ENCODE assay signal across 8 cellular contexts in the genomic region with DNA sequence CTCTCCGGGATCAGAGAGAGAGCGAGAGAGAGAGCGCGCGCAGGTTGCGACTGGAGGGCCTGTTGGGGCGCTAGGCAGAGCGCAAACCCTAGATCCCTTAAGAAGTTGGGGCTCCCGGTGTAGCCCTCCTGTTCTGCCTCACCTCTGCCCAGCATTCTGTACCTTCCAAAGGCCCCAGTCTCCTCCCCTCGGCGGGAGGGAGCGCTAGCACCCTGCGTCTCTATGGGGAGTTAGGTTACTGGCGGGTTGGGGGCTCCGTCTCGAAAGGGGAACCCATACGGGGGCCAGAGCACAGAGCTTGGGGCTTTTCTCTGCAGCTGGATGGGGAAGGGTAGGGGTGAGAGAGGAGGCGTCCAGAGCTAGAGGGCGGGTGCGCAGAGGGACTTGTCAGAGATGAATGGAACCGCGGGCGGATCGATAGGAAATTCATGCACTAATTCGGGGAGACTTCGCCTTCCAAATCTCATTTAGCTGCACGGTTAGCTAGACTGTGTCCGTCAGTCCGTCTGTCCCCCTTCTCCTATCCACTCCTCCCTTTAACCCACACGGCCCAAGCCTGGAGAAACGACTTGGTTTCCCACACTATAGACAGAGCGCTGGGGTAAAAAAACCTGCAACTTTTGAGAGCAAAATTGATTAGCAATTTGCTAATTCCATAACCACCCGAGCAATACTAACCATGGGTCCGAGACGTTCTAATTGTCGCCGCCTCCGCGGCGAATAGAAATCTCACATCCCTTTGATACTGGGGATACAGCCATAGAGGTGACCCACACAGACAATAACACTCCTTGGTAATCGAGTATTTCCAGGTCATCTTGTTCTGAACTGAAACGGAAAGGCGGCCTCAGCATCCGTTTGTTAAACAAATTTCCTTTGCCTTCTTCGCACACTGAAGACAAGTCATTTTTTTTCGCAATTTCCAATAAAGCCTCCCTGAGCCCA. TPM values are rescaled to one million over a fixed set of nuclear protein-coding genes. Genes with fewer than 3 reads are reported as not detected.
DNase-seq lines count a peak whose midpoint lies in the region; ATAC-seq and TF ChIP-seq lines count a peak whose summit lies in the region.

No MANE protein-coding gene starts in this region.

- DNase-seq in CD14-positive monocyte (ENCODE audit: low spot score) (no peak), SK-N-MC (ENCODE audit: low read depth, low spot score) (no peak), fibroblast of villous mesenchyme (ENCODE audit: low read depth) (no peak), NCI-H2081 treated with DMSO at 0.1 percent for 48 hours (lab: John Stamatoyannopoulos, UW) (no peak), MV-4-11 (lab: John Stamatoyannopoulos, UW) (no peak)
- DNase-seq in stimulated activated effector memory CD8-positive, alpha-beta T cell treated with anti-CD3 and anti-CD28 coated beads, Interleukin-12 subunit alpha, Interleukin-12 subunit beta, amount 100 ng/mL, for 72 hours (ENCODE audit: low spot score in 2 of 2) = no peak
- no peak for DNase-seq in stimulated activated CD4-positive, alpha-beta T cell treated with anti-CD3 and anti-CD28 coated beads, Interleukin-4, amount 100 ng/mL, for 24 hours

- peaks cover 49% of the 10 kb centered on the region for H3K4me1 Mint-ChIP-seq in CD14-positive monocyte
- H3K4me1 Mint-ChIP-seq in stimulated activated effector memory CD8-positive, alpha-beta T cell treated with anti-CD3 and anti-CD28 coated beads, Interleukin-12 subunit alpha, Interleukin-12 subunit beta, amount 100 ng/mL, for 72 hours = peaks cover 9% of the 10 kb centered on the region

- peak overlapping the region; percentile 81 to 94 for H3K4me3 Mint-ChIP-seq in CD14-positive monocyte
- H3K4me3 Mint-ChIP-seq in stimulated activated effector memory CD8-positive, alpha-beta T cell treated with anti-CD3 and anti-CD28 coated beads, Interleukin-12 subunit alpha, Interleukin-12 subunit beta, amount 100 ng/mL, for 72 hours = peak overlapping the region; percentile 86

- no peaks in the 10 kb centered on the region for H3K9me3 ChIP-seq in SK-N-MC (ENCODE audit: low read depth, low read length)

- ATAC-seq in GM19463 (IDR thresholded peaks at IDR 0.05; ENCODE audit: unreplicated experiment) = peak; percentile 34
- ATAC-seq in stimulated activated effector memory CD8-positive, alpha-beta T cell treated with anti-CD3 and anti-CD28 coated beads, Interleukin-12 subunit alpha, Interleukin-12 subunit beta, amount 100 ng/mL, for 72 hours = peak; percentile 72

- H3K27me3 Mint-ChIP-seq in CD14-positive monocyte (ENCODE audit: low read depth in 3 of 3) = peaks cover 85 to 89% (median 86%) of the 10 kb centered on the region in 3 donors

- peak overlapping the region; percentile 94 for H3K4me3 ChIP-seq in SK-N-MC
- H3K4me3 ChIP-seq in fibroblast of villous mesenchyme (ENCODE audit: low read depth, low read length) = peak overlapping the region; percentile 51

- H3K9ac ChIP-seq in SK-N-MC (ENCODE audit: insufficient read length) = peak overlapping the region; percentile 82

- H3K27ac Mint-ChIP-seq in CD14-positive monocyte = peak overlapping the region in 1 of 7 donors; percentile 75
- H3K27ac Mint-ChIP-seq in stimulated activated effector memory CD8-positive, alpha-beta T cell treated with anti-CD3 and anti-CD28 coated beads, Interleukin-12 subunit alpha, Interleukin-12 subunit beta, amount 100 ng/mL, for 72 hours = peak overlapping the region; percentile 92

- H3K36me3 ChIP-seq in SK-N-MC (ENCODE audit: insufficient read depth, low read length) = peaks cover 6% of the 10 kb centered on the region; the same call in 1 of the 2 replicates

- H3K9me3 Mint-ChIP-seq in CD14-positive monocyte = peaks cover 4 to 41% (median 24%) of the 10 kb centered on the region in 7 donors
- no peaks in the 10 kb centered on the region for H3K9me3 Mint-ChIP-seq in stimulated activated effector memory CD8-positive, alpha-beta T cell treated with anti-CD3 and anti-CD28 coated beads, Interleukin-12 subunit alpha, Interleukin-12 subunit beta, amount 100 ng/mL, for 72 hours

- H3K36me3 Mint-ChIP-seq in CD14-positive monocyte = peaks cover 13 to 18% of the 10 kb centered on the region in 2 donors
- no peaks in the 10 kb centered on the region for H3K36me3 Mint-ChIP-seq in stimulated activated effector memory CD8-positive, alpha-beta T cell treated with anti-CD3 and anti-CD28 coated beads, Interleukin-12 subunit alpha, Interleukin-12 subunit beta, amount 100 ng/mL, for 72 hours

- TF ChIP-seq CTCF in CD14-positive monocyte (IDR thresholded peaks at IDR 0.05) = no peak
- no peak for TF ChIP-seq CTCF in fibroblast of villous mesenchyme (IDR thresholded peaks at IDR 0.05; ENCODE audit: insufficient read depth, low read depth, low read length)

- intact Hi-C loops in CD14-positive monocyte (cut with micrococcal nuclease) = no loop called here

- H3K27ac ChIP-seq in SK-N-MC = no peak overlapping the region

RNA-seq across cellular contexts. Expression of gene HOXB4, which starts 0.7 kb away (rescaled TPM):
- not detected for polyA plus RNA-seq in CD14-positive monocyte
- total RNA-seq in fibroblast of villous mesenchyme = 1.7 and 1.9 TPM in 2 replicates

RNA-seq across cellular contexts. Expression of gene HOXB3, which starts 11.2 kb away (rescaled TPM):
- not detected for polyA plus RNA-seq in CD14-positive monocyte
- 4.3 and 7.1 TPM in 2 replicates for total RNA-seq in fibroblast of villous mesenchyme

RNA-seq across cellular contexts. Expression of gene HOXB5, which starts 14.7 kb away (rescaled TPM):
- polyA plus RNA-seq in CD14-positive monocyte = not detected
- total RNA-seq in fibroblast of villous mesenchyme = 0.32 and 0.43 TPM in 2 replicates

RNA-seq across cellular contexts. Expression of gene HOXB6, which starts 25.9 kb away (rescaled TPM):
- polyA plus RNA-seq in CD14-positive monocyte = not detected
- total RNA-seq in fibroblast of villous mesenchyme = 1.3 and 1.6 TPM in 2 replicates

RNA-seq across cellular contexts. Expression of gene HOXB7, which starts 31.9 kb away (rescaled TPM):
- not detected for polyA plus RNA-seq in CD14-positive monocyte
- total RNA-seq in fibroblast of villous mesenchyme = 1.7 and 2.6 TPM in 2 replicates
